ENCODE assay signal across 2 cellular contexts in genomic region chr3:98180311-98180710, GRCh38.
A peak's percentile ranks its signal among the peaks of the same experiment; 100 is the strongest.
TF ChIP-seq lines count a peak whose summit lies in the region.

No MANE protein-coding gene starts in this region.

TF ChIP-seq in GM12891, 5 proteins besides CTCF, POLR2A, EP300 and RAD21:
- peak; percentile 75 for TF ChIP-seq SPI1 (IDR thresholded peaks at IDR 0.05; ENCODE audit: low read depth, low read length)
- no peak for TF ChIP-seq PAX5 (IDR thresholded peaks at IDR 0.05; ENCODE audit: insufficient read depth, low read length, severe bottlenecking)

TF ChIP-seq in GM12878, 131 proteins besides CTCF, POLR2A, EP300 and RAD21:
- TF ChIP-seq SIN3A (IDR thresholded peaks at IDR 0.05; ENCODE audit: low read depth, low read length) (no peak), SPI1 (IDR thresholded peaks at IDR 0.05; ENCODE audit: borderline replicate concordance, insufficient read depth, low read depth, low read length) (peak; percentile 59)
